In the genomic region with DNA sequence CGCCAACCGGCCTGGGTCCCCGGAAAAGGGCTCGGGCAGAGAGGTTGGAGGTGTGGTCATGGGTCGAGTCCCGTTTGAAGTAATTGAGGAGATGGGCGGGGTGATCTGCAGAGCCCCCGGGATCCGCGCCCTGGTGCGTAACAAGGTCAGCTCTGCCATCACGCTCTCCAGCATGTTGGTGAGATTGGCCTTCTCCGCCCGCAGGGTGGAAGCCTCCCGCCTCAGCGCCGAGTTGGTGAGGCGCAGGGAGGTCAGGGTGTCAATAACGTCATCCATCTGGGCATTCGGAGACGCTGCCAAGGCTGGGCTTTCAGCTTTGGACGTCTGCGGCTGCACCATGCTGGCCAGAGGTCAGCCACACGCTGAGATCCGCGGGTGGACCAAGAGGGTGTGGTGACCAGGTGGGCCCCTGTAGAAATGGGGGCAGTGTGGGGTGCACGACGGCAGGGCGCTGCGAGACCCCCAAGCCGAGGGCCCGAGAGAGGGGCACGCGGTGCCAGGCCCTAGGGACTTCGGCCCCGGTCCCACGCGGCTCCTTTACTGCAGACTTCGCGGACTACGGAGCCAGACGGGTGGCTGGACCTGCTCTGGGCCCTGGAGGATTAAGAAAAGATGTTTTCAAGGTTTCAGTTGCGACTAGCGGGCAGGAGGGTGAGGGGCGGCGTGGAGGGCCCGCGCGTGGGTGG, we compare ENCODE assay signal across 8 cellular contexts. TPM values are rescaled to one million over a fixed set of nuclear protein-coding genes. Genes with fewer than 3 reads are reported as not detected.
DNase-seq lines count a peak whose midpoint lies in the region; ATAC-seq and TF ChIP-seq lines count a peak whose summit lies in the region.

No MANE protein-coding gene starts in this region.

- H3K9me2 ChIP-seq in OCI-LY7 (ENCODE audit: insufficient read depth, low read length): no peaks in the 10 kb centered on the region
- no peaks in the 10 kb centered on the region for H3K9me2 ChIP-seq in Karpas-422 (replicated peaks; ENCODE audit: insufficient read depth, low read length)

- DNase-seq in GM03348 (ENCODE audit: low spot score) (peak; percentile 53), OCI-LY7 (ENCODE audit: low spot score) (no peak), Karpas-422 (no peak), NCI-H187 (lab: John Stamatoyannopoulos, UW) (no peak)
- DNase-seq in effector memory CD4-positive, alpha-beta T cell: no peak

- H3K9ac ChIP-seq in mucosa of rectum (ENCODE audit: low read depth in 1 of 2, low read length in 2 of 2) (peak overlapping the region; percentile 41 to 75), Karpas-422 (ENCODE audit: low read length) (no peak overlapping the region)

- H3K79me2 ChIP-seq in OCI-LY7 (ENCODE audit: insufficient read depth, low read depth, low read length) (no peaks in the 10 kb centered on the region), Karpas-422 (ENCODE audit: low read length) (no peaks in the 10 kb centered on the region)

- no peaks in the 10 kb centered on the region for H3K27me3 ChIP-seq in effector memory CD4-positive, alpha-beta T cell (replicated peaks; ENCODE audit: control insufficient read depth, insufficient read depth, low read length, poor library complexity, severe bottlenecking)
- H3K27me3 ChIP-seq in mucosa of rectum (ENCODE audit: control insufficient read depth in 2 of 2, insufficient read depth in 2 of 2, low read length in 2 of 2) (no peaks in the 10 kb centered on the region), Karpas-422 (ENCODE audit: low read length) (no peaks in the 10 kb centered on the region)

- H3K4me1 ChIP-seq in OCI-LY7 (ENCODE audit: insufficient read depth, low read length, poor library complexity, severe bottlenecking) (no peaks in the 10 kb centered on the region), mucosa of rectum (ENCODE audit: control insufficient read depth in 2 of 2, insufficient read depth in 2 of 2, low read length in 2 of 2) (peaks cover 5 to 12% of the 10 kb centered on the region in 2 donors), Karpas-422 (ENCODE audit: low read length) (no peaks in the 10 kb centered on the region)
- H3K4me1 ChIP-seq in effector memory CD4-positive, alpha-beta T cell (ENCODE audit: control insufficient read depth, insufficient read depth, low read length, poor library complexity, severe bottlenecking): peaks cover 10% of the 10 kb centered on the region

- intact Hi-C loops in OCI-LY7 (cut with micrococcal nuclease; ENCODE audit: unreplicated experiment): no loop called here

- POLR2A ChIA-PET in OCI-LY7 (lab: Charles Lee): no interaction called here

- no peak for ATAC-seq in HG03565 (IDR thresholded peaks at IDR 0.05; ENCODE audit: unreplicated experiment)
- ATAC-seq in GM21367 (IDR thresholded peaks at IDR 0.05; ENCODE audit: unreplicated experiment): no peak

- H2AFZ ChIP-seq in OCI-LY7 (ENCODE audit: low read length) (peak overlapping the region; percentile 83; the same call in 1 of the 2 replicates), Karpas-422 (ENCODE audit: low read length) (no peak overlapping the region)

- no peak for TF ChIP-seq CTCF in OCI-LY7 (conservative IDR thresholded peaks at IDR 0.05; ENCODE audit: low read length)

- H4K20me1 ChIP-seq in OCI-LY7 (ENCODE audit: insufficient read depth, low read length): no peaks in the 10 kb centered on the region
- H4K20me1 ChIP-seq in Karpas-422 (ENCODE audit: insufficient read depth, low read depth, low read length): no peaks in the 10 kb centered on the region

- peaks cover 8% of the 10 kb centered on the region; the same call in 1 of the 2 replicates for H3K9me3 ChIP-seq in OCI-LY7 (ENCODE audit: low read length)
- no peaks in the 10 kb centered on the region for H3K9me3 ChIP-seq in effector memory CD4-positive, alpha-beta T cell (ENCODE audit: control insufficient read depth, low read length)
- no peaks in the 10 kb centered on the region for H3K9me3 ChIP-seq in mucosa of rectum (ENCODE audit: control insufficient read depth in 2 of 2, low read length in 2 of 2)
- H3K9me3 ChIP-seq in Karpas-422 (ENCODE audit: low read length): no peaks in the 10 kb centered on the region

- H3K36me3 ChIP-seq in OCI-LY7 (ENCODE audit: insufficient read depth, low read length) (no peaks in the 10 kb centered on the region), mucosa of rectum (ENCODE audit: control insufficient read depth in 2 of 2, insufficient read depth in 2 of 2, low read length in 2 of 2) (no peaks in the 10 kb centered on the region), Karpas-422 (ENCODE audit: insufficient read depth, low read length) (no peaks in the 10 kb centered on the region)
- no peaks in the 10 kb centered on the region for H3K36me3 ChIP-seq in effector memory CD4-positive, alpha-beta T cell (ENCODE audit: control insufficient read depth, insufficient read depth, low read length)

- H3K4me3 ChIP-seq in OCI-LY7 (ENCODE audit: low read depth, low read length, poor library complexity, severe bottlenecking) (peak overlapping the region; percentile 76), mucosa of rectum (ENCODE audit: low read length in 2 of 2) (peak overlapping the region; percentile 71 to 75), Karpas-422 (ENCODE audit: low read length) (no peak overlapping the region)
- H3K4me3 ChIP-seq in effector memory CD4-positive, alpha-beta T cell (ENCODE audit: insufficient read depth, low read depth, low read length, poor library complexity, severe bottlenecking): peak overlapping the region; percentile 55

- CTCF ChIA-PET in OCI-LY7 (lab: Charles Lee; ENCODE audit: unreplicated experiment): no interaction called here

- peak overlapping the region; percentile 66 for H3K4me2 ChIP-seq in OCI-LY7 (ENCODE audit: low read length)
- no peak overlapping the region for H3K4me2 ChIP-seq in Karpas-422 (ENCODE audit: low read depth, low read length, poor library complexity, severe bottlenecking)

- no TSS peak for BruUV-seq in OCI-LY7 (replicated peaks; lab: Mats Ljungman, UMichigan)

- H3K27ac ChIP-seq in OCI-LY7 (ENCODE audit: low read depth, low read length, poor library complexity, severe bottlenecking) (peak overlapping the region; percentile 15), mucosa of rectum (ENCODE audit: low read depth in 2 of 2, low read length in 2 of 2) (peak overlapping the region; percentile 67 to 71), Karpas-422 (ENCODE audit: low read length) (no peak overlapping the region)
- peak overlapping the region; percentile 66 for H3K27ac ChIP-seq in effector memory CD4-positive, alpha-beta T cell (ENCODE audit: insufficient read depth, low read length, poor library complexity, severe bottlenecking)

RNA-seq across cellular contexts. Expression of gene RTL6, which starts 0.7 kb away (rescaled TPM):
- 8.7 and 9.8 TPM in 2 replicates for total RNA-seq in OCI-LY7 (2014; rRNA removed; shearing (Covaris generic))
- total RNA-seq in OCI-LY7 (2022): 10.6 and 12.3 TPM in 2 replicates
- not detected in 2 replicates for total RNA-seq in Karpas-422 (2014; rRNA removed; shearing (Covaris generic); ENCODE audit: low replicate concordance)
